18 cellular contexts compared by ENCODE assay signal in genomic region chr12:46578190-46578982, GRCh38.
"Had no signal": no experiment of that assay in that cellular context is flagged by ENCODE, and none has a peak within 500 bp of the region (broad histone marks: within the 10 kb centered on the region; RNA-seq: fewer than 3 reads in every experiment).

No MANE protein-coding gene starts in this region.

- H3K27ac Mint-ChIP-seq: activated naive CD8-positive, alpha-beta T cell treated with anti-CD3 and anti-CD28 coated beads for 36 hours; activated T-helper 1 cell treated with anti-CD3 and anti-CD28 coated beads, Interleukin-12 subunit alpha, Interleukin-12 subunit beta, Interleukin-2, Interleukin-4 antibody, amounts not matched to agents 30 ng/mL and 10 ng/mL and 1 ng/mL, durations not matched to agents 14 hours and 24 hours and 36 hours; effector memory CD8-positive, alpha-beta T cell; memory B cell; natural killer cell; stimulated activated naive CD8-positive, alpha-beta T cell treated with anti-CD3 and anti-CD28 coated beads, Interleukin-15, amount 100 ng/mL, for 72 hours had no signal

- H3K4me3 ChIP-seq: breast epithelium, left ventricle myocardium inferior, mucosa of descending colon, psoas muscle, thyroid gland, vagina had no signal

- DNase-seq: activated naive CD8-positive, alpha-beta T cell treated with anti-CD3 and anti-CD28 coated beads for 36 hours; anterior cingulate cortex; cerebellar nuclear complex; dermis blood vessel endothelial cell; effector memory CD8-positive, alpha-beta T cell; hippocampal formation; left ventricle myocardium inferior; mucosa of descending colon; natural killer cell; psoas muscle; stimulated activated CD4-positive, alpha-beta T cell treated with anti-CD3 and anti-CD28 coated beads, Interleukin-1b, Interleukin-23, amount 100 ng/mL, for 48 hours; stimulated activated naive CD8-positive, alpha-beta T cell treated with anti-CD3 and anti-CD28 coated beads, Interleukin-15, amount 100 ng/mL, for 72 hours; thyroid gland had no signal

- H3K4me3 Mint-ChIP-seq: activated naive CD8-positive, alpha-beta T cell treated with anti-CD3 and anti-CD28 coated beads for 36 hours; activated T-helper 1 cell treated with anti-CD3 and anti-CD28 coated beads, Interleukin-12 subunit alpha, Interleukin-12 subunit beta, Interleukin-2, Interleukin-4 antibody, amounts not matched to agents 30 ng/mL and 10 ng/mL and 1 ng/mL, durations not matched to agents 14 hours and 24 hours and 36 hours; effector memory CD8-positive, alpha-beta T cell; memory B cell; natural killer cell; stimulated activated naive CD8-positive, alpha-beta T cell treated with anti-CD3 and anti-CD28 coated beads, Interleukin-15, amount 100 ng/mL, for 72 hours had no signal

- H3K27me3 ChIP-seq: breast epithelium, thyroid gland, vagina had no signal

- ATAC-seq: effector memory CD8-positive, alpha-beta T cell; mucosa of descending colon; natural killer cell; psoas muscle; sciatic nerve; stimulated activated naive CD8-positive, alpha-beta T cell treated with anti-CD3 and anti-CD28 coated beads, Interleukin-15, amount 100 ng/mL, for 72 hours had no signal

- H3K27me3 Mint-ChIP-seq: activated naive CD8-positive, alpha-beta T cell treated with anti-CD3 and anti-CD28 coated beads for 36 hours; effector memory CD8-positive, alpha-beta T cell; memory B cell; stimulated activated naive CD8-positive, alpha-beta T cell treated with anti-CD3 and anti-CD28 coated beads, Interleukin-15, amount 100 ng/mL, for 72 hours had no signal

- H3K36me3 ChIP-seq: breast epithelium, left ventricle myocardium inferior, thyroid gland, vagina had no signal

- H3K27ac ChIP-seq: left ventricle myocardium inferior, psoas muscle, thyroid gland, vagina had no signal

- H3K9me3 ChIP-seq: breast epithelium, mucosa of descending colon, thyroid gland, vagina had no signal

- H3K4me1 ChIP-seq: breast epithelium, psoas muscle, vagina had no signal
